ENCODE assay signal across 1 cellular context in the genomic region with DNA sequence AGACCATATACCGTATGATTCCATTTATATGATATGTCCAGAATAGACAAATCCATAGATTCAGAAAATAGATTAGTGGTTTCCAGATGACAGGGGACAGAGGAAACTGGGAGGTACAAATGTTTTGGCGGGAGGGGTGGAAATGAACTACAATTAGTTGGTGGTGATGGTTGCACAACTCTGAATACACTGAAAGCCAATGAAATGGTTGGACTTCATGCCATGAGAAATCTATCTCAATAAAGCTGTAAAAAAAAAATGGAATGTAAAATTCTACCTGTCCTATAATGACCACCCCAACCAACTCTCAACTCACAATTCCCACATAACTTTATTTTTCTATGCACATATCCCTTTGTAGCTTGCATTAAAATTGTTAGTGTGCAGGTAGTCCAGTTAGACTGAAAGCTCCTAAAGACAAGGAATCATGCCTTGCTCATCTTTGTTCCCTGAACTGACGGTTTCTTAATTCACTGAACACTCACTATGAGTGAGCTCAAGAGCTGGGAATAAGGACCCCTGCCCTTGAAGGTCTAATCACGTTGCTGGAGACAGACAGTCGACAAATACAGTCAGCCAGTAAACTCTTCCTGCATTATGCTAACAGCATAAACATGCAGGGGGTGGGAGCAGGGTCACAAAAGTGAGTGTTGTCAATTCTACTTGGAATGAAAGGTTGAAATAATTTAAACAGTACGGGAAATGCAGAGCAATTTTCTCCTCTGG.
TF ChIP-seq lines count a peak whose summit lies in the region.

No MANE protein-coding gene starts in this region.

TF ChIP-seq in HepG2, 621 proteins besides CTCF, POLR2A, EP300 and RAD21 (continued from another document):
- TF ChIP-seq, protein P1, sequence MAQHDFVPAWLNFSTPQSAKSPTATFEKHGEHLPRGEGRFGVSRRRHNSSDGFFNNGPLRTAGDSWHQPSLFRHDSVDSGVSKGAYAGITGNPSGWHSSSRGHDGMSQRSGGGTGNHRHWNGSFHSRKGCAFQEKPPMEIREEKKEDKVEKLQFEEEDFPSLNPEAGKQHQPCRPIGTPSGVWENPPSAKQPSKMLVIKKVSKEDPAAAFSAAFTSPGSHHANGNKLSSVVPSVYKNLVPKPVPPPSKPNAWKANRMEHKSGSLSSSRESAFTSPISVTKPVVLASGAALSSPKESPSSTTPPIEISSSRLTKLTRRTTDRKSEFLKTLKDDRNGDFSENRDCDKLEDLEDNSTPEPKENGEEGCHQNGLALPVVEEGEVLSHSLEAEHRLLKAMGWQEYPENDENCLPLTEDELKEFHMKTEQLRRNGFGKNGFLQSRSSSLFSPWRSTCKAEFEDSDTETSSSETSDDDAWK (CRISPR knock-in tag; IDR thresholded peaks at IDR 0.05): no peak
TF ChIP-seq in HepG2: peak in this region for 30.
